In the genomic region with DNA sequence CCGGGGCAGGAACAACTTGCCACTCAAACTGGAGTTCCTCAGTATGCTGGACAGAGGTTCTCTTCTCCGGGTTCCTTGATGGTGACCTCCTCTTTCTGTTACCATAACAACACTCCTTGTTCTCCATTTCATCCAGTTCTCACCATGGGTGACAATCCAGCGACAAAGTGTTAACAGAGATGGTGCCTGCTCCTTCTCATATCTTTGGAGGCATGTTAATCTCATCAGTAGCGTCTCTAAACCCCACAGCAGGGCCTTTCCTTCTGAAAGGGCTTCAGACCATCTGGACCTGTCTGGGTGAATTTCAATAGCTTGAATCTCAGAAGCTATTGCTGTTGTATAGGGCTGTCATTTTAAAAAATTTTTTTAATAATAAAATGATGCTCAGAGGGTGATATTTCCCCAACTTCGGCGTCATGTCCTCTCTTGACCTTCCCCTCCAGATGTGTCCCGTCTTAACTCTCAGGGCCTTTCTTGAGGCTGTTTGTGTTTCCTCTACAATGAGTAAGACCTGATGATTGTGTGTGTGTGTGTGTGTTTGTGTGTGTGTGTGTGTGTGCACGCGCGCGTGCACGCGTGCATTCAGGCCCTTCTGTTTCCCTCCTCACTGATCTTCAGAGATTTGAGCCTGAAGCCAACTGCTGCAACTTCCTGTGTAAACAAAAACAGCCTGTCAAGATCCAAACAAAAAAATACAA, we compare ENCODE assay signal across 22 cellular contexts.
"Had no signal": no experiment of that assay in that cellular context is flagged by ENCODE, and none has a peak within 500 bp of the region (broad histone marks: within the 10 kb centered on the region; RNA-seq: fewer than 3 reads in every experiment).

No MANE protein-coding gene starts in this region.

- H3K27me3 Mint-ChIP-seq: stimulated activated naive B cell treated with anti-CD40 and anti-IgM and Interleukin-4, amounts not matched to agents 10 μg/mL and 1 μg/mL and 100 μg/mL, for 72 hours had no signal

- FAIRE-seq: bronchial epithelial cell, endometrium, small intestine, TTC549, urothelium cell line had no signal

- H3K9me3 Mint-ChIP-seq: activated naive CD4-positive, alpha-beta T cell treated with anti-CD3 and anti-CD28 coated beads for 36 hours; activated naive CD8-positive, alpha-beta T cell treated with anti-CD3 and anti-CD28 coated beads, Interleukin-2, amount 10 ng/mL, durations not matched to agents 7 days and 5 days; activated T-cell treated with anti-CD3 and anti-CD28 coated beads, Interleukin-2, amount 50 U/mL, for 72 hours; immature natural killer cell; stimulated activated naive B cell treated with anti-CD40 and anti-IgM and Interleukin-4, amounts not matched to agents 10 μg/mL and 1 μg/mL and 100 μg/mL, for 72 hours had no signal

- H3K4me1 Mint-ChIP-seq: activated naive CD8-positive, alpha-beta T cell treated with anti-CD3 and anti-CD28 coated beads, Interleukin-2, amount 10 ng/mL, durations not matched to agents 7 days and 5 days; immature natural killer cell; naive thymus-derived CD4-positive, alpha-beta T cell; stimulated activated naive B cell treated with anti-CD40 and anti-IgM and Interleukin-4, amounts not matched to agents 10 μg/mL and 1 μg/mL and 100 μg/mL, for 72 hours had no signal

- ATAC-seq: activated T-cell treated with anti-CD3 and anti-CD28 coated beads, Interleukin-2, amount 50 U/mL, for 72 hours; left lobe of liver; lower lobe of right lung; naive thymus-derived CD4-positive, alpha-beta T cell; psoas muscle; stimulated activated naive B cell treated with anti-CD40 and anti-IgM and Interleukin-4, amounts not matched to agents 10 μg/mL and 1 μg/mL and 100 μg/mL, for 72 hours; WTC11 had no signal

- H3K4me3 Mint-ChIP-seq: activated naive CD4-positive, alpha-beta T cell treated with anti-CD3 and anti-CD28 coated beads for 36 hours; activated naive CD8-positive, alpha-beta T cell treated with anti-CD3 and anti-CD28 coated beads, Interleukin-2, amount 10 ng/mL, durations not matched to agents 7 days and 5 days; activated T-cell treated with anti-CD3 and anti-CD28 coated beads, Interleukin-2, amount 50 U/mL, for 72 hours; immature natural killer cell; naive thymus-derived CD4-positive, alpha-beta T cell; stimulated activated naive B cell treated with anti-CD40 and anti-IgM and Interleukin-4, amounts not matched to agents 10 μg/mL and 1 μg/mL and 100 μg/mL, for 72 hours; WTC11 had no signal

- H3K36me3 Mint-ChIP-seq: activated naive CD8-positive, alpha-beta T cell treated with anti-CD3 and anti-CD28 coated beads, Interleukin-2, amount 10 ng/mL, durations not matched to agents 7 days and 5 days; immature natural killer cell; naive thymus-derived CD4-positive, alpha-beta T cell; stimulated activated naive B cell treated with anti-CD40 and anti-IgM and Interleukin-4, amounts not matched to agents 10 μg/mL and 1 μg/mL and 100 μg/mL, for 72 hours had no signal

- DNase-seq: activated effector memory CD4-positive, alpha-beta T cell treated with Interleukin-2 at 50 U/mL for 16 hours; activated naive CD4-positive, alpha-beta T cell treated with anti-CD3 and anti-CD28 coated beads for 36 hours; activated naive CD8-positive, alpha-beta T cell treated with anti-CD3 and anti-CD28 coated beads, Interleukin-2, amount 10 ng/mL, durations not matched to agents 7 days and 5 days; activated T-cell treated with anti-CD3 and anti-CD28 coated beads, Interleukin-2, amount 50 U/mL, for 72 hours; amniotic stem cell; cortex of kidney; foreskin melanocyte; immature natural killer cell; lower lobe of right lung; naive thymus-derived CD4-positive, alpha-beta T cell; ovary; psoas muscle; small intestine; stimulated activated naive B cell treated with anti-CD40 and anti-IgM and Interleukin-4, amounts not matched to agents 10 μg/mL and 1 μg/mL and 100 μg/mL, for 72 hours; T-helper 1 cell; transverse colon had no signal

- H3K27ac Mint-ChIP-seq: activated naive CD4-positive, alpha-beta T cell treated with anti-CD3 and anti-CD28 coated beads for 36 hours; activated naive CD8-positive, alpha-beta T cell treated with anti-CD3 and anti-CD28 coated beads, Interleukin-2, amount 10 ng/mL, durations not matched to agents 7 days and 5 days; activated T-cell treated with anti-CD3 and anti-CD28 coated beads, Interleukin-2, amount 50 U/mL, for 72 hours; immature natural killer cell; naive thymus-derived CD4-positive, alpha-beta T cell; stimulated activated naive B cell treated with anti-CD40 and anti-IgM and Interleukin-4, amounts not matched to agents 10 μg/mL and 1 μg/mL and 100 μg/mL, for 72 hours; WTC11 had no signal
